14 cellular contexts compared by ENCODE assay signal in genomic region chr5:116472274-116472673, GRCh38.
"Had no signal": no experiment of that assay in that cellular context is flagged by ENCODE, and none has a peak within 500 bp of the region (broad histone marks: within the 10 kb centered on the region; RNA-seq: fewer than 3 reads in every experiment).

No MANE protein-coding gene starts in this region.

- H3K4me1 Mint-ChIP-seq: immature natural killer cell had no signal

- H3K27ac Mint-ChIP-seq: activated naive CD8-positive, alpha-beta T cell; effector memory CD8-positive, alpha-beta T cell; immature natural killer cell; stimulated activated naive CD8-positive, alpha-beta T cell treated with anti-CD3 and anti-CD28 coated beads, Interleukin-15, Interleukin-2, amounts not matched to agents 100 ng/mL and 50 ng/mL, for 24 hours had no signal

- DNase-seq: activated effector memory CD4-positive, alpha-beta T cell treated with Interleukin-2 at 50 U/mL for 16 hours; activated T-cell treated with anti-CD3 and anti-CD28 coated beads, Interleukin-2, amount 50 U/mL, for 1 hour; amygdala; effector memory CD8-positive, alpha-beta T cell; immature natural killer cell; left cardiac atrium; mammary epithelial cell; stimulated activated CD4-positive, alpha-beta T cell treated with anti-CD3 and anti-CD28 coated beads, Interleukin-4, amount 100 ng/mL, for 24 hours; T-helper 2 cell had no signal

- ATAC-seq: activated CD4-positive, CD25-positive, alpha-beta regulatory T cell treated with anti-CD3 and anti-CD28 coated beads, Interleukin-2, amount 50 U/mL, for 24 hours; effector memory CD8-positive, alpha-beta T cell; left cardiac atrium had no signal

- H3K9me3 Mint-ChIP-seq: effector memory CD8-positive, alpha-beta T cell had no signal

- H3K27me3 Mint-ChIP-seq: activated naive CD8-positive, alpha-beta T cell; brain; effector memory CD8-positive, alpha-beta T cell; stimulated activated naive CD8-positive, alpha-beta T cell treated with anti-CD3 and anti-CD28 coated beads, Interleukin-15, Interleukin-2, amounts not matched to agents 100 ng/mL and 50 ng/mL, for 24 hours had no signal

- H3K4me3 Mint-ChIP-seq: activated naive CD8-positive, alpha-beta T cell; brain; effector memory CD8-positive, alpha-beta T cell; immature natural killer cell; nephron; stimulated activated naive CD8-positive, alpha-beta T cell treated with anti-CD3 and anti-CD28 coated beads, Interleukin-15, Interleukin-2, amounts not matched to agents 100 ng/mL and 50 ng/mL, for 24 hours had no signal
